ENCODE assay signal across 4 cellular contexts in the genomic region with DNA sequence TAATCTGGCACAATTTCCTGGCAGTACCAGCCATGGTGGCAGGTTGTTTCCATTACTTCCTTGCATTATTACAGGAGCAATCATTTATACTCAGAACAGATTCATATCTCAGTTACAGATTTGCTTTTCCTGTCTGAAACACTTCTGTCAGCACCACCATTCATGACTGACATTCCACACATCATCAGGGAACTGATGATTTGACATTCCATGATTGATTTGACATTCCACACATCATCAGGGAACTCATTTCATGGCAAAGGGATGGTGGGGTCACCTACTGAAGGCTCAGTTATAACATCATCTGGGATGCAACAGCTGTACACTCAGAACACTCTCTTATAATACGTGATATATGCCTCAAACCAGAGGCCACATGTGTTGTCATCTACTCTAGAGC. TPM values are rescaled to one million over a fixed set of nuclear protein-coding genes. Genes with fewer than 3 reads are reported as not detected.
"Had no signal": no experiment of that assay in that cellular context is flagged by ENCODE, and none has a peak within 500 bp of the region (broad histone marks: within the 10 kb centered on the region; RNA-seq: fewer than 3 reads in every experiment).

No MANE protein-coding gene starts in this region.

- DNase-seq: GDM1, GF-D8 had no signal

- ATAC-seq: GM12878 had no signal

- H3K4me3 ChIP-seq: GM12878 had no signal

RNA-seq across cellular contexts. Expression of a gene that starts 30.9 kb away (rescaled TPM):
- total RNA-seq: G401 had no signal
